In genomic region chr19:15296353-15296752, GRCh38 we compare ENCODE assay signal across 1 cellular context.
TF ChIP-seq lines count a peak whose summit lies in the region.

No MANE protein-coding gene starts in this region.

TF ChIP-seq in SK-N-SH, 30 proteins besides CTCF, POLR2A, EP300 and RAD21 (continued from another document):
- TF ChIP-seq RCOR1 (IDR thresholded peaks at IDR 0.05; ENCODE audit: low read length) = peak; percentile 49; the same call in 1 of the 2 replicates
